11 cellular contexts compared by ENCODE assay signal in the genomic region with DNA sequence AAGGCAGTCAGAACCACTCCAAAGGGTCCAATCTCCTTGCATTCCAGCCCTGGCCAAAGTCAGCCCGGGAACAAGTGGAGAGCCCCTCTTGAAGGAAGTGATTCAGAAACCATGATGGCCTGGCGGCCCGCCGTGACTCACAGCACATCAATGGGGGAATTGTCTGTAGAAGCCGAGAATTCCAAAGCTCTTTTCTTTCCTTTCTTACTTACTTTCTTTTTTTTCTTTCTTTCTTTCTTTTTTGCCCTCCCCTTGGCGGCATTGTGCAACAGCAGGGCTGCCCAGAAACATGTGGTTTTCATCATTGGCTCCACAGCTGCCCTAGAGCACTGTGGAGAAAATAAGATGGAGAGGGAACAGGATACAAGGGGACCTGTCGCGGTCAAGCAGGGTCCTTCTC.
DNase-seq lines count a peak whose midpoint lies in the region; ATAC-seq, FAIRE-seq and TF ChIP-seq lines count a peak whose summit lies in the region.
"Had no signal": no experiment of that assay in that cellular context is flagged by ENCODE, and none has a peak within 500 bp of the region (broad histone marks: within the 10 kb centered on the region; RNA-seq: fewer than 3 reads in every experiment).

No MANE protein-coding gene starts in this region.

- peaks cover 7% of the 10 kb centered on the region for H3K27me3 Mint-ChIP-seq in T-helper 2 cell treated with Interferon-gamma antibody and Interleukin-4, amounts not matched to agents 5 μg/mL and 100 μg/mL, for 36 hours (ENCODE audit: low read depth)

- no peak for TF ChIP-seq POLR2A in erythroblast (IDR thresholded peaks at IDR 0.05; ENCODE audit: low read length)

- no peak overlapping the region for H3K27ac Mint-ChIP-seq in T-helper 2 cell treated with Interferon-gamma antibody and Interleukin-4, amounts not matched to agents 5 μg/mL and 100 μg/mL, for 36 hours

- TF ChIP-seq CTCF in bronchial epithelial cell (IDR thresholded peaks at IDR 0.05; ENCODE audit: insufficient read depth, low read length, severe bottlenecking) = no peak

- no peak overlapping the region for H3K4me3 Mint-ChIP-seq in T-helper 2 cell treated with Interferon-gamma antibody and Interleukin-4, amounts not matched to agents 5 μg/mL and 100 μg/mL, for 36 hours

- ATAC-seq in HG02588 (IDR thresholded peaks at IDR 0.05; ENCODE audit: unreplicated experiment) = no peak
- ATAC-seq: Panc1 had no signal

- no peaks in the 10 kb centered on the region for H3K9me3 ChIP-seq in stomach smooth muscle (ENCODE audit: control insufficient read depth in 2 of 2, low read length in 2 of 2)

- H3K27me3 ChIP-seq in bronchial epithelial cell (ENCODE audit: control insufficient read depth, insufficient read depth, low read length) (no peaks in the 10 kb centered on the region), stomach smooth muscle (ENCODE audit: control insufficient read depth in 1 of 2, insufficient read depth in 2 of 2, low read length in 2 of 2) (peaks cover 0 to 2% of the 10 kb centered on the region in 2 donors)

- no peak for FAIRE-seq in bronchial epithelial cell (lab: Jason Lieb, UNC)

- H3K4me1 ChIP-seq in stomach smooth muscle (ENCODE audit: control insufficient read depth, insufficient read depth, low read length) = peaks cover 10% of the 10 kb centered on the region

- no peaks in the 10 kb centered on the region for H3K9me3 Mint-ChIP-seq in T-helper 2 cell treated with Interferon-gamma antibody and Interleukin-4, amounts not matched to agents 5 μg/mL and 100 μg/mL, for 36 hours

- no peaks in the 10 kb centered on the region for H3K36me3 Mint-ChIP-seq in T-helper 2 cell treated with Interferon-gamma antibody and Interleukin-4, amounts not matched to agents 5 μg/mL and 100 μg/mL, for 36 hours (ENCODE audit: low read depth)

- H3K4me3 ChIP-seq in bronchial epithelial cell (ENCODE audit: low read depth, low read length) (no peak overlapping the region), stomach smooth muscle (ENCODE audit: low read length in 2 of 2) (no peak overlapping the region)
- H3K4me3 ChIP-seq: skin epidermis had no signal

- DNase-seq in GOT3 (lab: John Stamatoyannopoulos, UW) = peak; percentile 35
- peak; percentile 49 for DNase-seq in bronchial epithelial cell (ENCODE audit: low read depth)
- DNase-seq in islet precursor cell = peak; percentile 94
- DNase-seq in T-helper 2 cell treated with Interferon-gamma antibody and Interleukin-4, amounts not matched to agents 5 μg/mL and 100 μg/mL, for 36 hours (ENCODE audit: low spot score) = no peak
- DNase-seq in T-helper 2 cell = no peak
- no peak for DNase-seq in erythroblast (lab: John Stamatoyannopoulos, UW)
- DNase-seq: NCI-H1105 had no signal

- no peak overlapping the region for H3K9ac ChIP-seq in stomach smooth muscle (ENCODE audit: low read length in 2 of 2)

- H3K36me3 ChIP-seq in bronchial epithelial cell (ENCODE audit: control insufficient read depth, insufficient read depth, low read length) (no peaks in the 10 kb centered on the region), stomach smooth muscle (ENCODE audit: control insufficient read depth in 2 of 2, insufficient read depth in 2 of 2, low read length in 2 of 2) (no peaks in the 10 kb centered on the region)

- H3K27ac ChIP-seq in stomach smooth muscle (ENCODE audit: low read length) = peak overlapping the region; percentile 18

- H3K4me1 Mint-ChIP-seq in T-helper 2 cell treated with Interferon-gamma antibody and Interleukin-4, amounts not matched to agents 5 μg/mL and 100 μg/mL, for 36 hours (ENCODE audit: low read depth) = no peaks in the 10 kb centered on the region

Comparison
In these comparisons a context has a peak if more than half of its experiments do, and no peak if none do; other contexts are left out.
1. DNase-seq: peak in GOT3 (single experiment), bronchial epithelial cell (single experiment) and islet precursor cell (single experiment); none in T-helper 2 cell treated with Interferon-gamma antibody and Interleukin-4, amounts not matched to agents 5 μg/mL and 100 μg/mL, for 36 hours (single experiment), T-helper 2 cell (0 of 5) and erythroblast (0 of 2).